Comparison of ENCODE assay signal across 12 cellular contexts in the genomic region with DNA sequence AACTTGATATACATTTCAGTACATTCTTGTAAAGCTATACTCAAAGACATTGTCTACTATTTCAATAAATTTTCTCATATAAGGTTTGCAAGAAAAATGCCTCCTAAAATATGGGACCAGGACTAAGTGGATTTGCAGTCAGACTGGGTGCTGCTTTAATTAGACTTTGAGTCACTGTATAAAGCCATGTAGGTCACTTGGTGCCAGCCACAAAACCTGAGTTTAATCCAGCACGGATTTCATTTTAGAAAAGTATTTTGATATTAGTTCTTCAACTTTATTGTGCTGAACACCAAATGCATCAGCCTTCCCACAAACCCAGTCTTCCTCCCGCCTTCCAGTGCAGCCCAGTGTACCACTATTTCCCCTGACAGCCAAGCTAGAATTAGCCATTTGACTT.
"Had no signal": no experiment of that assay in that cellular context is flagged by ENCODE, and none has a peak within 500 bp of the region (broad histone marks: within the 10 kb centered on the region; RNA-seq: fewer than 3 reads in every experiment).

No MANE protein-coding gene starts in this region.

- DNase-seq: activated CD4-positive, alpha-beta T cell treated with anti-CD3 and anti-CD28 coated beads, Interleukin-2, amount 50 U/mL, for 4 hours; activated CD4-positive, CD25-positive, alpha-beta regulatory T cell treated with anti-CD3 and anti-CD28 coated beads, Interleukin-2, amount 50 U/mL, for 72 hours; activated T-cell treated with anti-CD3 and anti-CD28 coated beads, Interleukin-2, amount 50 U/mL, for 1 hour; body of pancreas; head of caudate nucleus; posterior cingulate gyrus; spleen; stimulated activated CD4-positive, alpha-beta T cell treated with anti-CD3 and anti-CD28 coated beads, Interleukin-1b, Interleukin-23, amount 100 ng/mL, for 48 hours had no signal

- H3K9me3 ChIP-seq: body of pancreas, right atrium auricular region had no signal

- ATAC-seq: body of pancreas; left lobe of liver; stimulated activated memory B cell treated with anti-CD40 and anti-IgM and Interleukin-4, amounts not matched to agents 10 μg/mL and 1 μg/mL and 100 μg/mL, for 72 hours had no signal

- H3K27me3 ChIP-seq: body of pancreas, neural progenitor cell, right atrium auricular region had no signal

- H3K4me1 ChIP-seq: body of pancreas, spleen had no signal

- H3K4me2 ChIP-seq: neural progenitor cell had no signal

- H3K9ac ChIP-seq: neural progenitor cell had no signal

- H2AFZ ChIP-seq: neural progenitor cell had no signal

- H3K27ac ChIP-seq: body of pancreas, neural progenitor cell, right atrium auricular region, spleen had no signal

- H3K4me3 ChIP-seq: body of pancreas, neural progenitor cell, right atrium auricular region, spleen had no signal

- H3K36me3 ChIP-seq: neural progenitor cell, right atrium auricular region, spleen had no signal
